ENCODE assay signal across 22 cellular contexts in the genomic region with DNA sequence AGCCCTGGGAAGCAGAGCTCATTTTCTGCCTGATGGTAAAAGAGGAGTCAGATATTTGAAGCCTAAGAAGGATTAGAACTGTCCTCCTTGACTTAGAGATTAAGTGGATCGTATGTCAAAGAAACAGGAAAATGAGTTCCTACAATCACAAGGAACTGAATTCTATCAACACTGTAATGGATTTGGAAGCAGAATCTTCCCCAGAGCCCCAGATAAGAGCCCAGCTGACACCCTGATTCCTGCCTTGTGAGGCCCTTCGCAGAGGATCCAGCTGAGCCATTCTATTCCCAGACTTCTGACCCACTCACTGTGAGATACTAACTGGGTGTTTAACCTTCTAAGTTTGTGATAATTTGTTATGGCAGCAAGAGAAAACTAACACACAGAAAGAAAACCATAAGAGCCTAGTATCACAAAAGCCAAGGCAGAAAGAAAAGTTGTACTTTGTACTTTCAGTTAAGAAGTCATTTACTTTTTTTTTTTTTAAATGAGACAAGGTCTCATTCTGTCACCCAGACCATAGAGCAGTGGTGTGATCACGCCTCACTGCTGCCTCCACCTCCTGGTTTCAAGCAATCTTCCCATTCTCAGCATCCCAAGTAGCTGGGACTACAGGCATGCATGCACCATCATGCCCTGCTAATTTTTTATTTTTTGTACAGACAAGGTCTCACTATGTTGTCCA.
DNase-seq lines count a peak whose midpoint lies in the region; ATAC-seq and TF ChIP-seq lines count a peak whose summit lies in the region.
"Had no signal": no experiment of that assay in that cellular context is flagged by ENCODE, and none has a peak within 500 bp of the region (broad histone marks: within the 10 kb centered on the region; RNA-seq: fewer than 3 reads in every experiment).

No MANE protein-coding gene starts in this region.

- TF ChIP-seq CTCF in type B pancreatic cell (conservative IDR thresholded peaks at IDR 0.05) = no peak

- H3K4me3 Mint-ChIP-seq in type B pancreatic cell = no peak overlapping the region
- H3K4me3 Mint-ChIP-seq: CD4-positive, alpha-beta T cell; H9 had no signal

- intact Hi-C loops in left colon (cut with DNase I, micrococcal nuclease) = no loop called here

- no peaks in the 10 kb centered on the region for H3K4me1 Mint-ChIP-seq in type B pancreatic cell (ENCODE audit: unreplicated experiment)

- no peaks in the 10 kb centered on the region for H3K27me3 Mint-ChIP-seq in type B pancreatic cell
- H3K27me3 Mint-ChIP-seq: CD4-positive, alpha-beta T cell had no signal

- H3K36me3 Mint-ChIP-seq in type B pancreatic cell = no peaks in the 10 kb centered on the region

- peak overlapping the region; percentile 13 for H3K27ac Mint-ChIP-seq in type B pancreatic cell
- H3K27ac Mint-ChIP-seq: CD4-positive, alpha-beta T cell; H9 had no signal

- DNase-seq in NCI-H82 (lab: John Stamatoyannopoulos, UW) (peak; percentile 90), left colon (no peak), type B pancreatic cell (ENCODE audit: extremely low spot score, unreplicated experiment) (no peak), NCI-H748 treated with DMSO at 0.1 percent for 48 hours (lab: John Stamatoyannopoulos, UW) (no peak), KG1 (lab: John Stamatoyannopoulos, UW) (no peak)
- DNase-seq: CD4-positive, alpha-beta T cell; DMS53; GDM1; GM23248; H9; KBM-7; NCI-H1092; NCI-H1436; NCI-H187; NCI-H2081 treated with DMSO at 0.1 percent for 48 hours; NCI-H2171 treated with DMSO at 0.1 percent for 48 hours; NCI-H345; NCI-H510A treated with DMSO at 0.1 percent for 48 hours; Right ventricle myocardium superior; RPMI8226 had no signal

- no peaks in the 10 kb centered on the region for H3K9me3 Mint-ChIP-seq in type B pancreatic cell
- H3K9me3 Mint-ChIP-seq: CD4-positive, alpha-beta T cell; H9 had no signal

- ATAC-seq in GM19023 (IDR thresholded peaks at IDR 0.05; ENCODE audit: unreplicated experiment) = peak; percentile 51
- ATAC-seq in left colon = peak; percentile 80
- ATAC-seq in HG03342 (IDR thresholded peaks at IDR 0.05; ENCODE audit: unreplicated experiment) = no peak
